27 cellular contexts compared by ENCODE assay signal in genomic region chr17:82138511-82138992, GRCh38.
"Had no signal": no experiment of that assay in that cellular context is flagged by ENCODE, and none has a peak within 500 bp of the region (broad histone marks: within the 10 kb centered on the region; RNA-seq: fewer than 3 reads in every experiment).

No MANE protein-coding gene starts in this region.

- H3K27me3 Mint-ChIP-seq: activated CD4-positive, alpha-beta T cell treated with anti-CD3 and anti-CD28 coated beads, Interleukin-2, amount 10 ng/mL, durations not matched to agents 24 days and 14 days; activated CD8-positive, alpha-beta T cell treated with anti-CD3 and anti-CD28 coated beads for 36 hours; activated naive CD8-positive, alpha-beta T cell treated with anti-CD3 and anti-CD28 coated beads for 36 hours; activated T-helper 17 cell treated with anti-CD3 and anti-CD28 coated beads, Interleukin-2, amount 50 U/mL, for 72 hours had no signal

- H3K4me1 ChIP-seq: ascending aorta, body of pancreas, breast epithelium, SJSA1 had no signal

- H3K36me3 ChIP-seq: ascending aorta, breast epithelium, SJSA1, WERI-Rb-1 had no signal

- H3K27me3 ChIP-seq: ascending aorta, body of pancreas, breast epithelium, SJSA1 had no signal

- H3K27ac Mint-ChIP-seq: activated CD4-positive, alpha-beta T cell treated with anti-CD3 and anti-CD28 coated beads, Interleukin-2, amount 10 ng/mL, durations not matched to agents 24 days and 14 days; activated CD8-positive, alpha-beta T cell treated with anti-CD3 and anti-CD28 coated beads for 36 hours; activated naive CD8-positive, alpha-beta T cell treated with anti-CD3 and anti-CD28 coated beads for 36 hours; activated T-cell treated with anti-CD3 and anti-CD28 coated beads, Interleukin-2, amount 50 U/mL, for 72 hours; activated T-helper 17 cell treated with anti-CD3 and anti-CD28 coated beads, Interleukin-2, amount 50 U/mL, for 72 hours had no signal

- H3K4me1 Mint-ChIP-seq: activated CD4-positive, alpha-beta T cell treated with anti-CD3 and anti-CD28 coated beads, Interleukin-2, amount 10 ng/mL, durations not matched to agents 24 days and 14 days; activated naive CD8-positive, alpha-beta T cell treated with anti-CD3 and anti-CD28 coated beads for 36 hours had no signal

- H3K9me3 ChIP-seq: ascending aorta, body of pancreas, breast epithelium, SJSA1 had no signal

- ATAC-seq: activated CD8-positive, alpha-beta T cell treated with anti-CD3 and anti-CD28 coated beads for 36 hours; activated T-cell treated with anti-CD3 and anti-CD28 coated beads, Interleukin-2, amount 50 U/mL, for 72 hours; activated T-helper 17 cell treated with anti-CD3 and anti-CD28 coated beads, Interleukin-2, amount 50 U/mL, for 72 hours; body of pancreas; Panc1 had no signal

- H3K27ac ChIP-seq: ascending aorta, body of pancreas, breast epithelium, SJSA1, WERI-Rb-1 had no signal

- H3K36me3 Mint-ChIP-seq: activated naive CD8-positive, alpha-beta T cell treated with anti-CD3 and anti-CD28 coated beads for 36 hours had no signal

- DNase-seq: activated CD4-positive, alpha-beta T cell treated with anti-CD3 and anti-CD28 coated beads, Interleukin-2, amount 10 ng/mL, durations not matched to agents 24 days and 14 days; activated CD4-positive, alpha-beta T cell treated with anti-CD3 and anti-CD28 coated beads, Interleukin-2, amount 50 U/mL, for 4 hours; activated CD8-positive, alpha-beta T cell treated with anti-CD3 and anti-CD28 coated beads for 36 hours; activated effector memory CD4-positive, alpha-beta T cell treated with anti-CD3 and anti-CD28 coated beads, Interleukin-2, amount 50 U/mL, for 16 hours; activated naive CD4-positive, alpha-beta T cell; activated naive CD4-positive, alpha-beta T cell treated with anti-CD3 and anti-CD28 coated beads, Interleukin-2, amount 50 U/mL, for 16 hours; activated naive CD8-positive, alpha-beta T cell treated with anti-CD3 and anti-CD28 coated beads for 36 hours; activated T-cell treated with anti-CD3 and anti-CD28 coated beads, Interleukin-2, amount 50 U/mL, for 1 hour; activated T-cell treated with anti-CD3 and anti-CD28 coated beads, Interleukin-2, amount 50 U/mL, for 72 hours; amygdala; body of pancreas; Karpas-422; KBM-7; NCI-H1105; NCI-H1417 treated with DMSO at 0.1 percent for 48 hours; NCI-H187 treated with DMSO at 0.1 percent for 48 hours; NCI-H2081; NCI-H345; NCI-H524 treated with DMSO at 0.1 percent for 48 hours; SHP77 treated with DMSO at 0.1 percent for 48 hours; T1000; WERI-Rb-1 had no signal

- H3K4me3 Mint-ChIP-seq: activated CD4-positive, alpha-beta T cell treated with anti-CD3 and anti-CD28 coated beads, Interleukin-2, amount 10 ng/mL, durations not matched to agents 24 days and 14 days; activated CD8-positive, alpha-beta T cell treated with anti-CD3 and anti-CD28 coated beads for 36 hours; activated naive CD8-positive, alpha-beta T cell treated with anti-CD3 and anti-CD28 coated beads for 36 hours; activated T-cell treated with anti-CD3 and anti-CD28 coated beads, Interleukin-2, amount 50 U/mL, for 72 hours; activated T-helper 17 cell treated with anti-CD3 and anti-CD28 coated beads, Interleukin-2, amount 50 U/mL, for 72 hours had no signal

- H3K9me3 Mint-ChIP-seq: activated CD4-positive, alpha-beta T cell treated with anti-CD3 and anti-CD28 coated beads, Interleukin-2, amount 10 ng/mL, durations not matched to agents 24 days and 14 days; activated CD8-positive, alpha-beta T cell treated with anti-CD3 and anti-CD28 coated beads for 36 hours; activated naive CD8-positive, alpha-beta T cell treated with anti-CD3 and anti-CD28 coated beads for 36 hours; activated T-cell treated with anti-CD3 and anti-CD28 coated beads, Interleukin-2, amount 50 U/mL, for 72 hours; activated T-helper 17 cell treated with anti-CD3 and anti-CD28 coated beads, Interleukin-2, amount 50 U/mL, for 72 hours had no signal

- H3K4me3 ChIP-seq: ascending aorta, body of pancreas, breast epithelium, SJSA1 had no signal
